In genomic region chr3:104132566-104132997, GRCh38 we compare ENCODE assay signal across 1 cellular context.
TF ChIP-seq lines count a peak whose summit lies in the region.

No MANE protein-coding gene starts in this region.

TF ChIP-seq in SK-N-SH, 30 proteins besides CTCF, POLR2A, EP300 and RAD21 (continued from another document):
- TF ChIP-seq, protein P1, sequence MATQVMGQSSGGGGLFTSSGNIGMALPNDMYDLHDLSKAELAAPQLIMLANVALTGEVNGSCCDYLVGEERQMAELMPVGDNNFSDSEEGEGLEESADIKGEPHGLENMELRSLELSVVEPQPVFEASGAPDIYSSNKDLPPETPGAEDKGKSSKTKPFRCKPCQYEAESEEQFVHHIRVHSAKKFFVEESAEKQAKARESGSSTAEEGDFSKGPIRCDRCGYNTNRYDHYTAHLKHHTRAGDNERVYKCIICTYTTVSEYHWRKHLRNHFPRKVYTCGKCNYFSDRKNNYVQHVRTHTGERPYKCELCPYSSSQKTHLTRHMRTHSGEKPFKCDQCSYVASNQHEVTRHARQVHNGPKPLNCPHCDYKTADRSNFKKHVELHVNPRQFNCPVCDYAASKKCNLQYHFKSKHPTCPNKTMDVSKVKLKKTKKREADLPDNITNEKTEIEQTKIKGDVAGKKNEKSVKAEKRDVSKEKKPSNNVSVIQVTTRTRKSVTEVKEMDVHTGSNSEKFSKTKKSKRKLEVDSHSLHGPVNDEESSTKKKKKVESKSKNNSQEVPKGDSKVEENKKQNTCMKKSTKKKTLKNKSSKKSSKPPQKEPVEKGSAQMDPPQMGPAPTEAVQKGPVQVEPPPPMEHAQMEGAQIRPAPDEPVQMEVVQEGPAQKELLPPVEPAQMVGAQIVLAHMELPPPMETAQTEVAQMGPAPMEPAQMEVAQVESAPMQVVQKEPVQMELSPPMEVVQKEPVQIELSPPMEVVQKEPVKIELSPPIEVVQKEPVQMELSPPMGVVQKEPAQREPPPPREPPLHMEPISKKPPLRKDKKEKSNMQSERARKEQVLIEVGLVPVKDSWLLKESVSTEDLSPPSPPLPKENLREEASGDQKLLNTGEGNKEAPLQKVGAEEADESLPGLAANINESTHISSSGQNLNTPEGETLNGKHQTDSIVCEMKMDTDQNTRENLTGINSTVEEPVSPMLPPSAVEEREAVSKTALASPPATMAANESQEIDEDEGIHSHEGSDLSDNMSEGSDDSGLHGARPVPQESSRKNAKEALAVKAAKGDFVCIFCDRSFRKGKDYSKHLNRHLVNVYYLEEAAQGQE (IDR thresholded peaks at IDR 0.05; ENCODE audit: low read depth, low read length) = no peak
